Comparison of ENCODE assay signal across 21 cellular contexts in the genomic region with DNA sequence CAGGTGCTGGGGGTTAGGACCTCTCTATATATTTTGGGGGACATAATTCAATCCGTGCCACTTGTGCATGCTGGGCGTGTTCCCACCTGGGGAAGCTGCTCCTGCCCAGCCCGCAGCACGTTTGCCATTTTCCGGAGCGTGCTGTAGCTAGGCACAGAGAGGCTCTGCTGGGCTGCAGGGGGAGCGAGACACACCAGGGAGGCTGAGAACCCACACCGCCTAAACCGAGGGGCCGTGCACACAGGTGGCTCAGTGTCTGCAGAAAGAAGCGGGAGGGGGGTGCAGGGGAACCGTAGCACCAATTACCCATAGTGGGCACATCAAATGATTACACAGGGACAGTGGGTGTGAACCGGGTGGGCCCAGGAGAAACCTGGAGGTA.
"Had no signal": no experiment of that assay in that cellular context is flagged by ENCODE, and none has a peak within 500 bp of the region (broad histone marks: within the 10 kb centered on the region; RNA-seq: fewer than 3 reads in every experiment).

No MANE protein-coding gene starts in this region.

- H3K27ac Mint-ChIP-seq: activated naive CD8-positive, alpha-beta T cell treated with anti-CD3 and anti-CD28 coated beads, Interleukin-2, amount 10 ng/mL, durations not matched to agents 7 days and 5 days; T-helper 1 cell treated with Interleukin-12 subunit alpha and Interleukin-12 subunit beta and Interleukin-4 antibody, amounts not matched to agents 30 μg/mL and 1 μg/mL, for 36 hours had no signal

- ATAC-seq: activated T-cell treated with anti-CD3 and anti-CD28 coated beads, Interleukin-2, amount 50 U/mL, for 72 hours; foreskin keratinocyte had no signal

- H3K4me1 ChIP-seq: foreskin keratinocyte, sigmoid colon had no signal

- H3K27me3 Mint-ChIP-seq: activated B cell treated with CpG ODN at 0.5 μM for 24 hours; activated CD4-positive, alpha-beta T cell treated with anti-CD3 and anti-CD28 coated beads for 36 hours; activated naive CD8-positive, alpha-beta T cell treated with anti-CD3 and anti-CD28 coated beads, Interleukin-2, amount 10 ng/mL, durations not matched to agents 7 days and 5 days had no signal

- DNase-seq: activated B cell treated with CpG ODN at 0.5 μM for 24 hours; activated CD4-positive, alpha-beta T cell treated with anti-CD3 and anti-CD28 coated beads, Interleukin-2, amount 50 U/mL, for 48 hours; activated CD8-positive, alpha-beta memory T cell treated with anti-CD3 and anti-CD28 coated beads, Interleukin-2, amount 50 U/mL, for 48 hours; activated effector memory CD4-positive, alpha-beta T cell treated with Interleukin-2 at 50 U/mL for 16 hours; activated naive CD8-positive, alpha-beta T cell treated with anti-CD3 and anti-CD28 coated beads, Interleukin-2, amount 10 ng/mL, durations not matched to agents 7 days and 5 days; activated T-cell treated with anti-CD3 and anti-CD28 coated beads, Interleukin-2, amount 50 U/mL, for 72 hours; amygdala; cerebellar nuclear complex; dermis blood vessel endothelial cell; effector CD8-positive, alpha-beta T cell; foreskin keratinocyte; occipital lobe; sigmoid colon; stimulated activated CD8-positive, alpha-beta memory T cell treated with anti-CD3 and anti-CD28 coated beads, Interleukin-4, amount 100 ng/mL, for 48 hours; stimulated activated naive CD4-positive, alpha-beta T cell treated with Interleukin-2 at 50 U/mL for 16 hours had no signal

- H3K27me3 ChIP-seq: left lung, sigmoid colon had no signal

- H3K36me3 Mint-ChIP-seq: activated naive CD8-positive, alpha-beta T cell treated with anti-CD3 and anti-CD28 coated beads, Interleukin-2, amount 10 ng/mL, durations not matched to agents 7 days and 5 days had no signal

- H3K27ac ChIP-seq: foreskin keratinocyte, thoracic aorta had no signal

- H3K4me3 Mint-ChIP-seq: activated CD4-positive, alpha-beta T cell treated with anti-CD3 and anti-CD28 coated beads for 36 hours; activated naive CD8-positive, alpha-beta T cell treated with anti-CD3 and anti-CD28 coated beads, Interleukin-2, amount 10 ng/mL, durations not matched to agents 7 days and 5 days; T-helper 1 cell treated with Interleukin-12 subunit alpha and Interleukin-12 subunit beta and Interleukin-4 antibody, amounts not matched to agents 30 μg/mL and 1 μg/mL, for 36 hours had no signal

- H3K4me3 ChIP-seq: left lung, sigmoid colon, smooth muscle cell, thoracic aorta had no signal

- H3K9me3 ChIP-seq: left lung, sigmoid colon, thoracic aorta had no signal

- H3K4me2 ChIP-seq: smooth muscle cell had no signal

- H3K36me3 ChIP-seq: left lung, sigmoid colon, thoracic aorta had no signal

- H3K9me3 Mint-ChIP-seq: activated B cell treated with CpG ODN at 0.5 μM for 24 hours; activated naive CD4-positive, alpha-beta T cell treated with anti-CD3 and anti-CD28 coated beads for 36 hours; activated naive CD8-positive, alpha-beta T cell treated with anti-CD3 and anti-CD28 coated beads, Interleukin-2, amount 10 ng/mL, durations not matched to agents 7 days and 5 days; activated T-cell treated with anti-CD3 and anti-CD28 coated beads, Interleukin-2, amount 50 U/mL, for 72 hours; T-helper 1 cell treated with Interleukin-12 subunit alpha and Interleukin-12 subunit beta and Interleukin-4 antibody, amounts not matched to agents 30 μg/mL and 1 μg/mL, for 36 hours had no signal
